8 cellular contexts compared by ENCODE assay signal in the genomic region with DNA sequence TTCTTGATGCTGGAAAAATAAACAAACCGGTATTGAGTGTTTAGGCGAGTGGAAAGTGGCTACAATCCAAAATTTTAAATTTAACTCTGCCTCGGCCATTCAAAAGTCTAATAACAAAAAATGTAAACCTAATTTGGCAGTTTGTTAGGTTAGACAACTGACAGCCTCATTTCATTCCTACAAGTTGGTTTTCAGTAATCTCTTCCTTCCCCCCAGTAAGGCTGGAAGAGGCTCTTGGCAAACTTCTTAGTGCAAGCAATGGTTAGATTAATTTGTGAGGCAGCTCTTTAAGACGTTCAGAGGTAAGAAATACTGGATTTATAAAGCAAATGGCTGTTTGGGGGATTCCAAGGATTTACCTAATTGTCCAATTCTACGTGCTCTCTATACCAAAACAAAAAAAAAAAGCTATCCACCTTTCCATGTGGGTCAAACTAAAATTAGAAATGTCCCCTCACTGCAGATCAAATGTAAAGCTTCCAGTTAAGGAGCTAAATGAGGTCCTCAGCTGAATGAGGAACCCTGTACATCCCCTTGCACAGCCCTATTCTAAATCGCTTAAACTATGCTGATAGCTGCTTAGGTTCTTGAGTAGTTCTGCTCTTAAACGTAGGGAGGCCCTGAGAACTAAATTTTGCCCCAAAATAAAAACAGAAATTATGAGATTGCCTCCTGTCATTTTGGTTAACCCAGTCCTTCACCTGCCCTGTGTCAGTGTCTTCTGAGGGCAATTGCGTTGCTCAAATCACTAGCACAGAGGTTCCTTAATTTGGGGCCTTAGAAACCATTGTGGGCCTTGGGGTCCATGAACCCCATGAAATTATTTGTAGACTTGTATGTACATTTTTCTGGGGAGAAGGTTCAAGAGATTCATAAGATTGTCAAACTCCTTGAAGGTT. TPM values are rescaled to one million over a fixed set of nuclear protein-coding genes. Genes with fewer than 3 reads are reported as not detected.
DNase-seq lines count a peak whose midpoint lies in the region; ATAC-seq and TF ChIP-seq lines count a peak whose summit lies in the region.

No MANE protein-coding gene starts in this region.

- H3K36me3 ChIP-seq in BLaER1 treated with 17β-estradiol and CSF1 and Interleukin-3, amounts not matched to agents 10 nM and 100 nM, result peaks cover 0 to 21% (median 5%) of the 10 kb centered on the region in 11 experiments; a peak in 9 of 22 replicates

- DNase-seq in LNCaP clone FGC (ENCODE audit: low read depth), result no peak
- peak in 1 of 2 donors; percentile 16 for DNase-seq in cardiac fibroblast (ENCODE audit: low read depth in 2 of 2)
- DNase-seq in natural killer cell, result no peak
- no peak for DNase-seq in cortex of kidney (lab: John Stamatoyannopoulos, UW)
- DNase-seq in activated CD4-positive, alpha-beta T cell treated with anti-CD3 and anti-CD28 coated beads, Interleukin-2, amount 50 U/mL, for 4 hours, result no peak

- no peaks in the 10 kb centered on the region for H3K9me3 Mint-ChIP-seq in natural killer cell

- H3K4me1 ChIP-seq in BLaER1 treated with 17β-estradiol and CSF1 and Interleukin-3, amounts not matched to agents 10 nM and 100 nM, result peaks cover 38 to 56% (median 42%) of the 10 kb centered on the region in 10 experiments

- peaks cover 6% of the 10 kb centered on the region for H3K36me3 Mint-ChIP-seq in natural killer cell

- TF ChIP-seq CTCF in LNCaP clone FGC (IDR thresholded peaks at IDR 0.05; ENCODE audit: control insufficient read depth, extremely low read depth, insufficient read depth), result no peak
- no peak for TF ChIP-seq CTCF in cardiac fibroblast (IDR thresholded peaks at IDR 0.05; ENCODE audit: low read depth, low read length)
- no peak for TF ChIP-seq CTCF in natural killer cell (IDR thresholded peaks at IDR 0.05)

- peaks cover 51 to 52% of the 10 kb centered on the region in 2 donors for H3K4me1 Mint-ChIP-seq in natural killer cell

- H3K9me3 ChIP-seq in BLaER1 treated with 17β-estradiol and CSF1 and Interleukin-3, amounts not matched to agents 10 nM and 100 nM (replicated peaks in 1 of 11), result no peaks in the 10 kb centered on the region

- H3K4me3 Mint-ChIP-seq in natural killer cell, result peak overlapping the region; percentile 61

- H3K9ac ChIP-seq in BLaER1 treated with 17β-estradiol and CSF1 and Interleukin-3, amounts not matched to agents 10 nM and 100 nM, result peak overlapping the region; percentile 86 to 98 (median 91)

- peak overlapping the region in 10 of 11 experiments; percentile 20 to 100 (median 84); a peak in 16 of 22 replicates for H3K27ac ChIP-seq in BLaER1 treated with 17β-estradiol and CSF1 and Interleukin-3, amounts not matched to agents 10 nM and 100 nM

- H4K20me1 ChIP-seq in BLaER1 treated with 17β-estradiol and CSF1 and Interleukin-3, amounts not matched to agents 10 nM and 100 nM, result peaks cover 35 to 50% (median 41%) of the 10 kb centered on the region in 11 experiments

- no peaks in the 10 kb centered on the region for H3K27me3 Mint-ChIP-seq in natural killer cell (ENCODE audit: low read depth in 2 of 2)

- H3K27me3 ChIP-seq in BLaER1 treated with 17β-estradiol and CSF1 and Interleukin-3, amounts not matched to agents 10 nM and 100 nM, result no peaks in the 10 kb centered on the region

- ATAC-seq in natural killer cell, result no peak
- ATAC-seq in GM21717 (IDR thresholded peaks at IDR 0.05; ENCODE audit: unreplicated experiment), result no peak
- no peak for ATAC-seq in GM19395 (IDR thresholded peaks at IDR 0.05; ENCODE audit: unreplicated experiment)

- peak overlapping the region; percentile 80 to 98 for H3K27ac Mint-ChIP-seq in natural killer cell

- intact Hi-C loops in natural killer cell (cut with micrococcal nuclease), result no loop called here

- H3K4me3 ChIP-seq in BLaER1 treated with 17β-estradiol and CSF1 and Interleukin-3, amounts not matched to agents 10 nM and 100 nM, result peak overlapping the region; percentile 76 to 92 (median 87)
- peak overlapping the region; percentile 67 for H3K4me3 ChIP-seq in LNCaP clone FGC (ENCODE audit: low read depth, low read length)
- H3K4me3 ChIP-seq in cardiac fibroblast (replicated peaks in 1 of 2; ENCODE audit: low read depth in 2 of 2, low read length in 2 of 2), result peak overlapping the region; percentile 88 to 93

- H3K4me2 ChIP-seq in BLaER1 treated with 17β-estradiol and CSF1 and Interleukin-3, amounts not matched to agents 10 nM and 100 nM, result peak overlapping the region; percentile 75 to 95 (median 90)

RNA-seq across cellular contexts. Expression of a gene that starts 2.9 kb away (rescaled TPM):
- total RNA-seq in natural killer cell, result 10 to 100 TPM; 64.9 to 80.7 (median 79.8) TPM

RNA-seq across cellular contexts. Expression of a gene that starts 10.5 kb away (rescaled TPM):
- 1 to 10 TPM; 4.1 to 5.3 (median 4.5) TPM for total RNA-seq in natural killer cell

RNA-seq across cellular contexts. Expression of a gene that starts 15.7 kb away (rescaled TPM):
- 10 to 100 TPM; 12.0 to 15.9 (median 14.2) TPM for total RNA-seq in natural killer cell

RNA-seq across cellular contexts. Expression of a gene that starts 18.8 kb away (rescaled TPM):
- 1 to 10 TPM; 2.5 to 2.9 (median 2.5) TPM for total RNA-seq in natural killer cell
